Comparison of ENCODE assay signal across 1 cellular context in genomic region chrX:76183289-76184057, GRCh38.
TF ChIP-seq lines count a peak whose summit lies in the region.

No MANE protein-coding gene starts in this region.

TF ChIP-seq in HepG2, 621 proteins besides CTCF, POLR2A, EP300 and RAD21 (continued from another document):
- 0 out of 2 replicates have a peak, but pooled peaks have one; percentile 32 for TF ChIP-seq FOXP4 (CRISPR knock-in tag; IDR thresholded peaks at IDR 0.05)
- no peak for TF ChIP-seq IRF9 (CRISPR knock-in tag; IDR thresholded peaks at IDR 0.05; ENCODE audit: borderline replicate concordance)
- no peak for TF ChIP-seq ZNF660 (CRISPR knock-in tag; IDR thresholded peaks at IDR 0.05; ENCODE audit: borderline replicate concordance, low read depth)
- TF ChIP-seq ZNF598 (CRISPR knock-in tag; IDR thresholded peaks at IDR 0.05; ENCODE audit: borderline replicate concordance), result no peak
- TF ChIP-seq KLF12 (CRISPR knock-in tag; IDR thresholded peaks at IDR 0.05; ENCODE audit: borderline replicate concordance), result no peak
- TF ChIP-seq HMG20A (CRISPR knock-in tag; IDR thresholded peaks at IDR 0.05; ENCODE audit: borderline replicate concordance), result peak; percentile 26; the same call in 1 of the 2 replicates
- peak in 1 of 2 experiments; percentile 67; a peak in 2 of 4 replicates for TF ChIP-seq ATF4 (CRISPR knock-in tag; IDR thresholded peaks at IDR 0.05)
- no peak for TF ChIP-seq KDM4B (CRISPR knock-in tag; IDR thresholded peaks at IDR 0.05)
- no peak for TF ChIP-seq CREBL2 (CRISPR knock-in tag; IDR thresholded peaks at IDR 0.05; ENCODE audit: borderline replicate concordance)
- no peak for TF ChIP-seq ZBED4 (CRISPR knock-in tag; IDR thresholded peaks at IDR 0.05; ENCODE audit: borderline replicate concordance)
